ENCODE assay signal across 11 cellular contexts in genomic region chr3:25454411-25454927, GRCh38. TPM values are rescaled to one million over a fixed set of nuclear protein-coding genes. Genes with fewer than 3 reads are reported as not detected.
DNase-seq lines count a peak whose midpoint lies in the region; ATAC-seq and TF ChIP-seq lines count a peak whose summit lies in the region.
"Had no signal": no experiment of that assay in that cellular context is flagged by ENCODE, and none has a peak within 500 bp of the region (broad histone marks: within the 10 kb centered on the region; RNA-seq: fewer than 3 reads in every experiment).

No MANE protein-coding gene starts in this region.

- CTCF ChIA-PET in activated CD8-positive, alpha-beta T cell treated with anti-CD3 and anti-CD28 coated beads, Interleukin-2, amount 10 ng/mL, durations not matched to agents 7 days and 5 days (lab: Charles Lee) = no interaction called here

- no peak overlapping the region for H3K4me3 Mint-ChIP-seq in activated CD8-positive, alpha-beta T cell treated with anti-CD3 and anti-CD28 coated beads, Interleukin-2, amount 10 ng/mL, durations not matched to agents 7 days and 5 days
- H3K4me3 Mint-ChIP-seq: stimulated activated naive CD8-positive, alpha-beta T cell treated with anti-CD3 and anti-CD28 coated beads, Interleukin-15, amount 100 ng/mL, for 72 hours had no signal

- H3K27ac Mint-ChIP-seq in activated CD8-positive, alpha-beta T cell treated with anti-CD3 and anti-CD28 coated beads, Interleukin-2, amount 10 ng/mL, durations not matched to agents 7 days and 5 days = no peak overlapping the region
- H3K27ac Mint-ChIP-seq: stimulated activated naive CD8-positive, alpha-beta T cell treated with anti-CD3 and anti-CD28 coated beads, Interleukin-15, amount 100 ng/mL, for 72 hours had no signal

- H3K9me3 Mint-ChIP-seq in activated CD8-positive, alpha-beta T cell treated with anti-CD3 and anti-CD28 coated beads, Interleukin-2, amount 10 ng/mL, durations not matched to agents 7 days and 5 days (ENCODE audit: insufficient read depth) = no peaks in the 10 kb centered on the region
- H3K9me3 Mint-ChIP-seq: stimulated activated naive CD8-positive, alpha-beta T cell treated with anti-CD3 and anti-CD28 coated beads, Interleukin-15, amount 100 ng/mL, for 72 hours had no signal

- H3K27ac ChIP-seq in heart left ventricle (peak overlapping the region in 11 of 12 donors; percentile 60 to 81 (median 71)), muscle layer of colon (ENCODE audit: low read depth, low read length) (peak overlapping the region; percentile 27)

- 31 to 45% (median 36%) methylated on average over 5 of the region's 5 CpGs for WGBS in heart left ventricle, 4 donors

- H3K36me3 Mint-ChIP-seq in activated CD8-positive, alpha-beta T cell treated with anti-CD3 and anti-CD28 coated beads, Interleukin-2, amount 10 ng/mL, durations not matched to agents 7 days and 5 days (ENCODE audit: low read depth) = no peaks in the 10 kb centered on the region

- H3K9ac ChIP-seq in muscle layer of colon (ENCODE audit: low read length) = no peak overlapping the region

- peaks cover 11% of the 10 kb centered on the region for H3K27me3 Mint-ChIP-seq in activated CD8-positive, alpha-beta T cell treated with anti-CD3 and anti-CD28 coated beads, Interleukin-2, amount 10 ng/mL, durations not matched to agents 7 days and 5 days (ENCODE audit: low read depth)
- H3K27me3 Mint-ChIP-seq: stimulated activated naive CD8-positive, alpha-beta T cell treated with anti-CD3 and anti-CD28 coated beads, Interleukin-15, amount 100 ng/mL, for 72 hours had no signal

- no peak for TF ChIP-seq POLR2A in heart left ventricle (IDR thresholded peaks at IDR 0.05)

- H3K4me1 ChIP-seq in heart left ventricle (peaks cover 3 to 94% (median 52%) of the 10 kb centered on the region in 12 donors), muscle layer of colon (ENCODE audit: insufficient read depth, low read length) (peaks cover 45% of the 10 kb centered on the region)

- H3K4me1 Mint-ChIP-seq in activated CD8-positive, alpha-beta T cell treated with anti-CD3 and anti-CD28 coated beads, Interleukin-2, amount 10 ng/mL, durations not matched to agents 7 days and 5 days (ENCODE audit: low read depth) = no peaks in the 10 kb centered on the region
- H3K4me1 Mint-ChIP-seq: stimulated activated naive CD8-positive, alpha-beta T cell treated with anti-CD3 and anti-CD28 coated beads, Interleukin-15, amount 100 ng/mL, for 72 hours had no signal

- H3K4me3 ChIP-seq in heart left ventricle (peak overlapping the region in 9 of 12 donors; percentile 15 to 38 (median 24)), choroid plexus epithelial cell (ENCODE audit: low read depth, low read length) (peak overlapping the region; percentile 4), muscle layer of colon (ENCODE audit: low read depth in 1 of 2, low read length in 2 of 2) (no peak overlapping the region)

- ATAC-seq in heart left ventricle (peak in 1 of 4 donors; percentile 10), GM19328 (IDR thresholded peaks at IDR 0.05; ENCODE audit: unreplicated experiment) (no peak), GM18520 (IDR thresholded peaks at IDR 0.05; ENCODE audit: unreplicated experiment) (no peak)
- ATAC-seq in activated CD8-positive, alpha-beta T cell treated with anti-CD3 and anti-CD28 coated beads, Interleukin-2, amount 10 ng/mL, durations not matched to agents 7 days and 5 days = no peak
- ATAC-seq: HepG2; stimulated activated naive CD8-positive, alpha-beta T cell treated with anti-CD3 and anti-CD28 coated beads, Interleukin-15, amount 100 ng/mL, for 72 hours had no signal

- H3K27me3 ChIP-seq in heart left ventricle (no peaks in the 10 kb centered on the region), muscle layer of colon (ENCODE audit: control insufficient read depth in 1 of 2, insufficient read depth in 2 of 2, low read length in 2 of 2) (no peaks in the 10 kb centered on the region)

- H3K9me3 ChIP-seq in heart left ventricle (no peaks in the 10 kb centered on the region), muscle layer of colon (ENCODE audit: low read length) (no peaks in the 10 kb centered on the region)

- DNase-seq in heart left ventricle (peak in 1 of 5 donors; percentile 23), cardiac septum (ENCODE audit: low spot score) (no peak), choroid plexus epithelial cell (ENCODE audit: low read depth) (no peak)
- DNase-seq in stimulated activated naive CD4-positive, alpha-beta T cell (lab: John Stamatoyannopoulos, UW) = no peak
- DNase-seq in activated CD8-positive, alpha-beta T cell treated with anti-CD3 and anti-CD28 coated beads, Interleukin-2, amount 10 ng/mL, durations not matched to agents 7 days and 5 days = no peak
- DNase-seq: stimulated activated naive CD8-positive, alpha-beta T cell treated with anti-CD3 and anti-CD28 coated beads, Interleukin-15, amount 100 ng/mL, for 72 hours had no signal

- intact Hi-C loops in heart left ventricle (cut with DNase I) = loop anchor here in 2 of 10 donors (2.0 kb wide), 2 partner anchors 24 to 30 kb away; no protein-coding TSS in a partner anchor
- intact Hi-C loops in cardiac septum (cut with DNase I) = loop anchor here (2.0 to 10.0 kb wide), 2 partner anchors 26 to 330 kb away; partner anchors contain the start of genes NGLY1 and RARB

- no peaks in the 10 kb centered on the region for H3K36me3 ChIP-seq in heart left ventricle
- H3K36me3 ChIP-seq in muscle layer of colon (ENCODE audit: insufficient read depth, low read length) = no peaks in the 10 kb centered on the region

- TF ChIP-seq CTCF in heart left ventricle (IDR thresholded peaks at IDR 0.05) (no peak), choroid plexus epithelial cell (conservative IDR thresholded peaks at IDR 0.05; ENCODE audit: low read depth, low read length) (no peak)

- POLR2A ChIA-PET in activated CD8-positive, alpha-beta T cell treated with anti-CD3 and anti-CD28 coated beads, Interleukin-2, amount 10 ng/mL, durations not matched to agents 7 days and 5 days (lab: Charles Lee) = no interaction called here

RNA-seq across cellular contexts. Expression of gene RARB, which starts 26.4 kb away (rescaled TPM):
- total RNA-seq in heart left ventricle (10 to 100 TPM; 11.3 to 21.0 (median 17.3) TPM), cardiac septum (20.3 TPM)
- polyA plus RNA-seq in heart left ventricle = 1 to 10 TPM; 4.3 to 6.9 TPM
- not detected for total RNA-seq in activated CD8-positive, alpha-beta T cell treated with anti-CD3 and anti-CD28 coated beads, Interleukin-2, amount 10 ng/mL, durations not matched to agents 7 days and 5 days
- total RNA-seq: activated CD8-positive, alpha-beta memory T cell treated with anti-CD3 and anti-CD28 coated beads for 36 hours; HepG2 had no signal

Comparison
In these comparisons a context has a peak if more than half of its experiments do, and no peak if none do; other contexts are left out.
1. H3K4me3 ChIP-seq: peak in heart left ventricle (9 of 12) and choroid plexus epithelial cell (single experiment); none in muscle layer of colon (0 of 2).
2. RNA of gene RARB, which starts 26.4 kb away (total RNA-seq): 20.3 TPM in cardiac septum (single experiment) and 11.3 to 21.0 TPM in heart left ventricle; not detected in activated CD8-positive, alpha-beta T cell treated with anti-CD3 and anti-CD28 coated beads, Interleukin-2, amount 10 ng/mL, durations not matched to agents 7 days and 5 days; every median in the first group is over 10 times any median in the second.